1 cellular context compared by ENCODE assay signal in genomic region chr2:429575-430254, GRCh38.
TF ChIP-seq lines count a peak whose summit lies in the region.

No MANE protein-coding gene starts in this region.

TF ChIP-seq in GM12878, 131 proteins besides CTCF, POLR2A, EP300 and RAD21 (continued from another document):
- no peak for TF ChIP-seq HSF1 (IDR thresholded peaks at IDR 0.05; ENCODE audit: low read depth, low read length)
- TF ChIP-seq GATAD2B (conservative IDR thresholded peaks at IDR 0.05; ENCODE audit: low read depth): no peak
- no peak for TF ChIP-seq LARP7 (IDR thresholded peaks at IDR 0.05)
- no peak for TF ChIP-seq CREB1 (IDR thresholded peaks at IDR 0.05; ENCODE audit: low read depth)
- no peak for TF ChIP-seq RCOR1 (conservative IDR thresholded peaks at IDR 0.05; ENCODE audit: low read depth, low read length)
- no peak for TF ChIP-seq SMAD1 (IDR thresholded peaks at IDR 0.05; ENCODE audit: low read depth, partially characterized antibody)
- TF ChIP-seq MAX (IDR thresholded peaks at IDR 0.05; ENCODE audit: low read depth, low read length): no peak
- no peak for TF ChIP-seq NFYA (IDR thresholded peaks at IDR 0.05; ENCODE audit: borderline replicate concordance, low read depth, low read length)
- no peak for TF ChIP-seq HCFC1 (IDR thresholded peaks at IDR 0.05; ENCODE audit: low read length)
- TF ChIP-seq KAT2A (conservative IDR thresholded peaks at IDR 0.05; ENCODE audit: control insufficient read depth, low read depth, low read length): no peak
- TF ChIP-seq RELB (IDR thresholded peaks at IDR 0.05; ENCODE audit: low read depth): no peak
- TF ChIP-seq ZNF592 (IDR thresholded peaks at IDR 0.05): no peak
- no peak for TF ChIP-seq PAX8 (IDR thresholded peaks at IDR 0.05)
- TF ChIP-seq SMAD5 (IDR thresholded peaks at IDR 0.05; ENCODE audit: low read depth): no peak
